8 cellular contexts compared by ENCODE assay signal in genomic region chr1:41492341-41492848, GRCh38. TPM values are rescaled to one million over a fixed set of nuclear protein-coding genes. Genes with fewer than 3 reads are reported as not detected.
DNase-seq lines count a peak whose midpoint lies in the region; ATAC-seq, FAIRE-seq and TF ChIP-seq lines count a peak whose summit lies in the region.

No MANE protein-coding gene starts in this region.

- no peak overlapping the region for H3K9ac ChIP-seq in H9 (ENCODE audit: extremely low read depth, insufficient read length, low read length)

- H3K23ac ChIP-seq in H9 (ENCODE audit: insufficient read length, low read depth, low read length): no peak overlapping the region

- H2BK15ac ChIP-seq in H9 (ENCODE audit: low read depth, low read length): no peak overlapping the region

- H3K4me3 Mint-ChIP-seq in H9 (no peak overlapping the region), WTC11 (no peak overlapping the region)

- POLR2A ChIA-PET in WTC11 (lab: Charles Lee): no interaction called here

- H3K79me2 ChIP-seq in H9 (ENCODE audit: insufficient read depth, low read length): no peaks in the 10 kb centered on the region

- no CpG with 5 or more reads among the region's 7 CpGs for WGBS in H9 (ENCODE audit: extremely low coverage, insufficient read length, low lambda C conversion rate)

- H3K27ac Mint-ChIP-seq in H9 (no peak overlapping the region), WTC11 (no peak overlapping the region)

- no peak overlapping the region for H4K91ac ChIP-seq in H9 (ENCODE audit: insufficient read length, low read depth, low read length)

- H3K18ac ChIP-seq in H9 (ENCODE audit: insufficient read length, low read depth, low read length): no peak overlapping the region

- H3K4me2 ChIP-seq in H9 (ENCODE audit: insufficient read depth, insufficient read length, low read length): no peak overlapping the region

- H3K79me1 ChIP-seq in H9 (ENCODE audit: insufficient read depth, low read depth, low read length, poor library complexity, severe bottlenecking): no peaks in the 10 kb centered on the region

- H3K9me3 ChIP-seq in H9 (ENCODE audit: control insufficient read depth, low read depth, low read length): no peaks in the 10 kb centered on the region

- no peak overlapping the region for H2BK120ac ChIP-seq in H9 (ENCODE audit: low read depth, low read length, poor library complexity, severe bottlenecking)

- H2AK5ac ChIP-seq in H9 (ENCODE audit: insufficient read length, low read length): no peak overlapping the region

- H3K56ac ChIP-seq in H9 (ENCODE audit: insufficient read length, low read depth, low read length): no peak overlapping the region

- H3T11ph ChIP-seq in H9 (ENCODE audit: low read length): no peak overlapping the region

- H3K4me1 Mint-ChIP-seq in H9 (peaks cover 28 to 30% of the 10 kb centered on the region in 2 experiments), WTC11 (peaks cover 27% of the 10 kb centered on the region)

- H2BK20ac ChIP-seq in H9 (ENCODE audit: low read depth, low read length, poor library complexity, severe bottlenecking): no peak overlapping the region

- H3K27me3 Mint-ChIP-seq in H9 (ENCODE audit: low read depth) (peaks cover 26% of the 10 kb centered on the region), WTC11 (ENCODE audit: low read depth) (peaks cover 24% of the 10 kb centered on the region)

- no peaks in the 10 kb centered on the region; the same call in 1 of the 2 replicates for H3K4me1 ChIP-seq in H9 (ENCODE audit: insufficient read depth, low read length)

- no peak overlapping the region for H4K5ac ChIP-seq in H9 (ENCODE audit: insufficient read length, low read depth, low read length)

- no peak overlapping the region for H3K4ac ChIP-seq in H9 (ENCODE audit: low read depth, low read length)

- H2AFZ ChIP-seq in H9 (ENCODE audit: low read length): no peak overlapping the region

- H3K23me2 ChIP-seq in H9 (ENCODE audit: insufficient read length, low read depth, low read length, poor library complexity, severe bottlenecking): no peaks in the 10 kb centered on the region

- H3K27me3 ChIP-seq in H9 (ENCODE audit: insufficient read depth, low read length): no peaks in the 10 kb centered on the region; the same call in 1 of the 2 replicates

- CTCF ChIA-PET in WTC11 (lab: Charles Lee): interaction anchor here (0.5 to 5.2 kb wide), 33 partner anchors 8 to 209 kb away, joined by 3 to 57 read pairs (median 4); partner anchors contain the start of gene EDN2

- peak; percentile 83 for DNase-seq in H9
- peak; percentile 84 for DNase-seq in WTC11 (ENCODE audit: low spot score)
- peak; percentile 32 for DNase-seq in left ventricle myocardium superior
- no peak for DNase-seq in midbrain (lab: John Stamatoyannopoulos, UW)
- DNase-seq in frontal cortex (ENCODE audit: low spot score in 2 of 2): no peak
- DNase-seq in AG08395 (ENCODE audit: low spot score): no peak
- no peak for DNase-seq in omental fat pad (ENCODE audit: low spot score)

- H3K36me3 Mint-ChIP-seq in H9 (ENCODE audit: insufficient read depth in 1 of 3, low read depth in 3 of 3) (peaks cover 0 to 2% (median 2%) of the 10 kb centered on the region in 3 experiments; a peak in 1 of 7 replicates), WTC11 (no peaks in the 10 kb centered on the region)

- no peak overlapping the region for H3K27ac ChIP-seq in C4-2B
- no peak overlapping the region for H3K27ac ChIP-seq in H9 (ENCODE audit: insufficient read length, low read depth, low read length)

- TF ChIP-seq CTCF in C4-2B (conservative IDR thresholded peaks at IDR 0.05): peak; percentile 83
- TF ChIP-seq CTCF in H9 (conservative IDR thresholded peaks at IDR 0.05): peak; percentile 86
- peak; percentile 63 for TF ChIP-seq CTCF in WTC11 (IDR thresholded peaks at IDR 0.05)
- TF ChIP-seq CTCF in omental fat pad (IDR thresholded peaks at IDR 0.05): no peak

- intact Hi-C loops in left ventricle myocardium superior (cut with micrococcal nuclease): no loop called here

- no peak overlapping the region for H3K14ac ChIP-seq in H9 (ENCODE audit: insufficient read depth, low read length)

- H2BK12ac ChIP-seq in H9 (ENCODE audit: insufficient read length, low read depth, low read length): no peak overlapping the region

- peaks cover 0 to 3% of the 10 kb centered on the region in 2 experiments; a peak in 2 of 5 replicates for H3K9me3 Mint-ChIP-seq in H9
- peaks cover 9% of the 10 kb centered on the region for H3K9me3 Mint-ChIP-seq in WTC11

- no peak overlapping the region for H2BK5ac ChIP-seq in H9 (ENCODE audit: insufficient read length, low read length)

- H4K8ac ChIP-seq in H9 (replicated peaks; ENCODE audit: insufficient read length, low read depth, low read length): no peak overlapping the region

- FAIRE-seq in frontal cortex (lab: Jason Lieb, UNC): no peak

- H4K20me1 ChIP-seq in H9 (ENCODE audit: control insufficient read depth, insufficient read depth, insufficient read length): no peaks in the 10 kb centered on the region

- ATAC-seq in WTC11: peak; percentile 60
- ATAC-seq in left ventricle myocardium superior: no peak
- no peak for ATAC-seq in omental fat pad (ENCODE audit: low FRiP score)

TF ChIP-seq in WTC11, 78 proteins besides CTCF, POLR2A, EP300 and RAD21:
- TF ChIP-seq OVOL2 (CRISPR knock-in tag; IDR thresholded peaks at IDR 0.05; ENCODE audit: borderline replicate concordance): no peak
- TF ChIP-seq ETV6 (CRISPR knock-in tag; IDR thresholded peaks at IDR 0.05): no peak
- TF ChIP-seq NR1H2 (CRISPR knock-in tag; IDR thresholded peaks at IDR 0.05): no peak
- no peak for TF ChIP-seq FOXJ3 (CRISPR knock-in tag; IDR thresholded peaks at IDR 0.05; ENCODE audit: borderline replicate concordance)
- no peak for TF ChIP-seq NFE2L1 (CRISPR knock-in tag; IDR thresholded peaks at IDR 0.05)
- TF ChIP-seq AR (CRISPR knock-in tag; IDR thresholded peaks at IDR 0.05): no peak
- TF ChIP-seq USF1 (CRISPR knock-in tag; IDR thresholded peaks at IDR 0.05): no peak
- TF ChIP-seq FOXP4 (CRISPR knock-in tag; IDR thresholded peaks at IDR 0.05): no peak
- no peak for TF ChIP-seq ZNF425 (CRISPR knock-in tag; conservative IDR thresholded peaks at IDR 0.05)

RNA-seq across cellular contexts. Expression of gene EDN2, which starts 7.9 kb away (rescaled TPM):
- total RNA-seq in H9 (2021) (0.22 and 0.24 TPM in 2 replicates), WTC11 (2021) (0.33 to 0.39 TPM in 2 of 3 replicates, not detected in the other), left ventricle myocardium superior (0.27 TPM), frontal cortex (not detected), omental fat pad (not detected)

Comparison
In these comparisons a context has a peak if more than half of its experiments do, and no peak if none do; other contexts are left out.
1. CTCF ChIP-seq: peak in C4-2B (single experiment), H9 (single experiment) and WTC11 (single experiment); none in omental fat pad (0 of 3).
2. DNase-seq: peak in H9 (single experiment), WTC11 (single experiment) and left ventricle myocardium superior (single experiment); none in midbrain (single experiment), frontal cortex (0 of 2), AG08395 (single experiment) and omental fat pad (single experiment).